Comparison of ENCODE assay signal across 35 cellular contexts in genomic region chr22:27168681-27169080, GRCh38.
"Had no signal": no experiment of that assay in that cellular context is flagged by ENCODE, and none has a peak within 500 bp of the region (broad histone marks: within the 10 kb centered on the region; RNA-seq: fewer than 3 reads in every experiment).

No MANE protein-coding gene starts in this region.

- H3K27me3 ChIP-seq: MG63 had no signal

- H3K4me3 ChIP-seq: MG63 had no signal

- H3K36me3 ChIP-seq: MG63 had no signal

- DNase-seq: Karpas-422, Kasumi-1, MG63, MM.1S, MV-4-11, NCI-H1048, NCI-H1092, NCI-H1092 treated with DMSO at 0.1 percent for 48 hours, NCI-H1105, NCI-H1105 treated with DMSO at 0.1 percent for 48 hours, NCI-H1417, NCI-H1417 treated with DMSO at 0.1 percent for 48 hours, NCI-H1436, NCI-H1436 treated with DMSO at 0.1 percent for 48 hours, NCI-H146, NCI-H1694, NCI-H1694 treated with DMSO at 0.1 percent for 48 hours, NCI-H187, NCI-H187 treated with DMSO at 0.1 percent for 48 hours, NCI-H1930, NCI-H2029, NCI-H2029 treated with DMSO at 0.1 percent for 48 hours, NCI-H2081, NCI-H2081 treated with DMSO at 0.1 percent for 48 hours, NCI-H2107, NCI-H2171, NCI-H2171 treated with DMSO at 0.1 percent for 48 hours, NCI-H2227 treated with DMSO at 0.1 percent for 48 hours, NCI-H226, NCI-H345, NCI-H446, NCI-H446 treated with DMSO at 0.1 percent for 48 hours, NCI-H510A, NCI-H510A treated with DMSO at 0.1 percent for 48 hours, NCI-H524 had no signal

- H3K9me3 ChIP-seq: MG63 had no signal
